31 cellular contexts compared by ENCODE assay signal in genomic region chr6:163568275-163568674, GRCh38.
"Had no signal": no experiment of that assay in that cellular context is flagged by ENCODE, and none has a peak within 500 bp of the region (broad histone marks: within the 10 kb centered on the region; RNA-seq: fewer than 3 reads in every experiment).

No MANE protein-coding gene starts in this region.

- H3K4me1 ChIP-seq: left lung, lower lobe of right lung, prostate gland, thyroid gland, transverse colon, vagina had no signal

- H3K27me3 ChIP-seq: left lung, neural progenitor cell, neutrophil, ovary, sigmoid colon, spleen, stomach, testis, thyroid gland, transverse colon, upper lobe of left lung, vagina had no signal

- H3K9me3 Mint-ChIP-seq: immature natural killer cell; natural killer cell; stimulated activated effector memory CD8-positive, alpha-beta T cell treated with anti-CD3 and anti-CD28 coated beads, Interleukin-12 subunit alpha, Interleukin-12 subunit beta, amount 100 ng/mL, for 72 hours had no signal

- H2AFZ ChIP-seq: neural progenitor cell had no signal

- FAIRE-seq: islet of Langerhans, small intestine had no signal

- ATAC-seq: left colon; left lung; lower lobe of right lung; natural killer cell; right cardiac atrium; stimulated activated effector memory CD8-positive, alpha-beta T cell treated with anti-CD3 and anti-CD28 coated beads, Interleukin-12 subunit alpha, Interleukin-12 subunit beta, amount 100 ng/mL, for 72 hours had no signal

- H3K27ac ChIP-seq: left lung, lower lobe of right lung, neural progenitor cell, neutrophil, ovary, prostate gland, sigmoid colon, spleen, stomach, testis, thyroid gland, transverse colon, upper lobe of left lung, vagina had no signal

- H3K4me3 ChIP-seq: left lung, lower lobe of right lung, neural progenitor cell, ovary, prostate gland, sigmoid colon, spleen, stomach, testis, thyroid gland, transverse colon, upper lobe of left lung, vagina had no signal

- H3K4me3 Mint-ChIP-seq: immature natural killer cell; natural killer cell; nephron progenitor cell; neural progenitor cell; stimulated activated effector memory CD8-positive, alpha-beta T cell treated with anti-CD3 and anti-CD28 coated beads, Interleukin-12 subunit alpha, Interleukin-12 subunit beta, amount 100 ng/mL, for 72 hours had no signal

- H3K9me3 ChIP-seq: left lung, lower lobe of right lung, neutrophil, ovary, prostate gland, sigmoid colon, spleen, stomach, testis, thyroid gland, transverse colon, upper lobe of left lung, vagina had no signal

- DNase-seq: hypothalamus; immature natural killer cell; kidney; left colon; left lung; lower lobe of right lung; mammary epithelial cell; mesenchymal stem cell; natural killer cell; nephron progenitor cell; occipital lobe; ovary; posterior cingulate gyrus; retina; right cardiac atrium; sigmoid colon; small intestine; spleen; stimulated activated CD4-positive, alpha-beta T cell treated with anti-CD3 and anti-CD28 coated beads, Interleukin-4, amount 100 ng/mL, for 24 hours; stimulated activated naive CD4-positive, alpha-beta T cell; stomach; testis; thyroid gland; transverse colon; upper lobe of left lung had no signal

- H3K27ac Mint-ChIP-seq: immature natural killer cell; natural killer cell; nephron progenitor cell; neural progenitor cell; stimulated activated effector memory CD8-positive, alpha-beta T cell treated with anti-CD3 and anti-CD28 coated beads, Interleukin-12 subunit alpha, Interleukin-12 subunit beta, amount 100 ng/mL, for 72 hours had no signal

- H3K9ac ChIP-seq: neural progenitor cell had no signal

- H3K4me2 ChIP-seq: neural progenitor cell had no signal

- H3K36me3 ChIP-seq: ovary, prostate gland, transverse colon had no signal
